In genomic region chr9:37956904-37957663, GRCh38 we compare ENCODE assay signal across 18 cellular contexts. TPM values are rescaled to one million over a fixed set of nuclear protein-coding genes. Genes with fewer than 3 reads are reported as not detected.
A peak's percentile ranks its signal among the peaks of the same experiment; 100 is the strongest.
DNase-seq lines count a peak whose midpoint lies in the region; ATAC-seq and TF ChIP-seq lines count a peak whose summit lies in the region.
"Had no signal": no experiment of that assay in that cellular context is flagged by ENCODE, and none has a peak within 500 bp of the region (broad histone marks: within the 10 kb centered on the region; RNA-seq: fewer than 3 reads in every experiment).

No MANE protein-coding gene starts in this region.

- no peaks in the 10 kb centered on the region for H3K27me3 ChIP-seq in adrenal gland
- H3K27me3 ChIP-seq in heart right ventricle = no peaks in the 10 kb centered on the region
- no peaks in the 10 kb centered on the region for H3K27me3 ChIP-seq in smooth muscle cell (ENCODE audit: low read depth)
- no peaks in the 10 kb centered on the region for H3K27me3 ChIP-seq in Caco-2 (replicated peaks; ENCODE audit: control insufficient read depth, insufficient read depth, low read length)
- H3K27me3 ChIP-seq in upper lobe of left lung = no peaks in the 10 kb centered on the region
- H3K27me3 ChIP-seq: Peyer's patch, right lobe of liver had no signal

- peaks cover 38% of the 10 kb centered on the region for H3K4me1 Mint-ChIP-seq in HFFc6 (ENCODE audit: low read depth)
- H3K4me1 Mint-ChIP-seq in Caco-2 (ENCODE audit: low read depth, unreplicated experiment) = peaks cover 20% of the 10 kb centered on the region
- H3K4me1 Mint-ChIP-seq in activated CD4-positive, alpha-beta memory T cell treated with anti-CD3 and anti-CD28 coated beads for 36 hours (ENCODE audit: low read depth) = peaks cover 31% of the 10 kb centered on the region

- H3K9ac ChIP-seq in smooth muscle cell (ENCODE audit: low read depth) = no peak overlapping the region

- peaks cover 10% of the 10 kb centered on the region for H3K27me3 Mint-ChIP-seq in HFFc6 (ENCODE audit: insufficient read depth)
- H3K27me3 Mint-ChIP-seq in Caco-2 (ENCODE audit: insufficient read depth, unreplicated experiment) = no peaks in the 10 kb centered on the region
- H3K27me3 Mint-ChIP-seq in activated CD4-positive, alpha-beta memory T cell treated with anti-CD3 and anti-CD28 coated beads for 36 hours = no peaks in the 10 kb centered on the region
- H3K27me3 Mint-ChIP-seq: activated CD4-positive, alpha-beta T cell treated with anti-CD3 and anti-CD28 coated beads, Interleukin-2, amount 10 ng/mL, durations not matched to agents 7 days and 5 days; stimulated activated naive CD8-positive, alpha-beta T cell treated with anti-CD3 and anti-CD28 coated beads, Interleukin-15, Interleukin-2, amounts not matched to agents 100 ng/mL and 50 ng/mL, for 24 hours had no signal

- H3K4me3 Mint-ChIP-seq in HFFc6 (no peak overlapping the region), Caco-2 (ENCODE audit: unreplicated experiment) (no peak overlapping the region)
- H3K4me3 Mint-ChIP-seq in activated CD4-positive, alpha-beta memory T cell treated with anti-CD3 and anti-CD28 coated beads for 36 hours = no peak overlapping the region
- H3K4me3 Mint-ChIP-seq: activated CD4-positive, alpha-beta T cell treated with anti-CD3 and anti-CD28 coated beads, Interleukin-2, amount 10 ng/mL, durations not matched to agents 7 days and 5 days; stimulated activated naive CD8-positive, alpha-beta T cell treated with anti-CD3 and anti-CD28 coated beads, Interleukin-15, Interleukin-2, amounts not matched to agents 100 ng/mL and 50 ng/mL, for 24 hours had no signal

- H3K9me3 Mint-ChIP-seq in HFFc6 = peaks cover 7% of the 10 kb centered on the region; the same call in 1 of the 2 replicates
- H3K9me3 Mint-ChIP-seq in Caco-2 (ENCODE audit: unreplicated experiment) = no peaks in the 10 kb centered on the region
- no peaks in the 10 kb centered on the region for H3K9me3 Mint-ChIP-seq in activated CD4-positive, alpha-beta memory T cell treated with anti-CD3 and anti-CD28 coated beads for 36 hours
- H3K9me3 Mint-ChIP-seq: activated CD4-positive, alpha-beta T cell treated with anti-CD3 and anti-CD28 coated beads, Interleukin-2, amount 10 ng/mL, durations not matched to agents 7 days and 5 days; stimulated activated naive CD8-positive, alpha-beta T cell treated with anti-CD3 and anti-CD28 coated beads, Interleukin-15, Interleukin-2, amounts not matched to agents 100 ng/mL and 50 ng/mL, for 24 hours had no signal

- H3K9me3 ChIP-seq in adrenal gland (replicated peaks in 1 of 3) = no peaks in the 10 kb centered on the region
- H3K9me3 ChIP-seq in heart right ventricle = no peaks in the 10 kb centered on the region
- no peaks in the 10 kb centered on the region for H3K9me3 ChIP-seq in smooth muscle cell (replicated peaks; ENCODE audit: low read depth)
- no peaks in the 10 kb centered on the region for H3K9me3 ChIP-seq in Caco-2
- H3K9me3 ChIP-seq in upper lobe of left lung = no peaks in the 10 kb centered on the region
- H3K9me3 ChIP-seq: Peyer's patch, right lobe of liver had no signal

- ATAC-seq in heart right ventricle (peak in 5 of 8 donors; percentile 19 to 68 (median 55)), upper lobe of left lung (ENCODE audit: low FRiP score in 2 of 2) (no peak), HG03354 (IDR thresholded peaks at IDR 0.05; ENCODE audit: poor library complexity, severe bottlenecking, unreplicated experiment) (no peak)
- ATAC-seq: HCT116 had no signal

- no peak for TF ChIP-seq EP300 in upper lobe of left lung (IDR thresholded peaks at IDR 0.05)

- H3K27ac ChIP-seq in adrenal gland (peak overlapping the region in 1 of 5 donors; percentile 47), heart right ventricle (peak overlapping the region in 5 of 10 donors; percentile 10 to 51 (median 27)), smooth muscle cell (ENCODE audit: low read depth) (peak overlapping the region; percentile 16), upper lobe of left lung (no peak overlapping the region)
- H3K27ac ChIP-seq: Peyer's patch, right lobe of liver had no signal

- WGBS in adrenal gland, 4 donors = 74 to 80% (median 75%) methylated on average over 11 to 16 of the region's 16 CpGs
- 69 to 73% methylated on average over 16 of the region's 16 CpGs for WGBS in heart right ventricle, 2 donors
- 91% methylated on average over 16 of the region's 16 CpGs for WGBS in smooth muscle cell (ENCODE audit: low lambda C conversion rate)
- 80 to 85% methylated on average over 11 to 12 of the region's 16 CpGs for WGBS in upper lobe of left lung, 2 donors

- no peak overlapping the region for H2AFZ ChIP-seq in smooth muscle cell (ENCODE audit: low read depth)

- no peak for TF ChIP-seq CTCF in HFFc6 (IDR thresholded peaks at IDR 0.05)
- TF ChIP-seq CTCF in adrenal gland (IDR thresholded peaks at IDR 0.05) = no peak
- TF ChIP-seq CTCF in heart right ventricle (IDR thresholded peaks at IDR 0.05) = peak in 1 of 9 donors; percentile 6
- no peak for TF ChIP-seq CTCF in smooth muscle cell (IDR thresholded peaks at IDR 0.05; ENCODE audit: borderline replicate concordance, insufficient read depth, poor library complexity, severe bottlenecking)
- no peak for TF ChIP-seq CTCF in Caco-2 (IDR thresholded peaks at IDR 0.05; ENCODE audit: insufficient read depth in 1 of 2, low read depth in 1 of 2, low read length in 1 of 2, severe bottlenecking in 1 of 2, unreplicated experiment in 1 of 2)
- no peak for TF ChIP-seq CTCF in upper lobe of left lung (IDR thresholded peaks at IDR 0.05)

- TF ChIP-seq POLR2A in adrenal gland (IDR thresholded peaks at IDR 0.05) (no peak), upper lobe of left lung (IDR thresholded peaks at IDR 0.05) (no peak)

- H3K27ac Mint-ChIP-seq in HFFc6 (0 out of 2 replicates have a peak overlapping the region, but pooled peaks have one; percentile 34), Caco-2 (ENCODE audit: unreplicated experiment) (no peak overlapping the region)
- no peak overlapping the region for H3K27ac Mint-ChIP-seq in activated CD4-positive, alpha-beta memory T cell treated with anti-CD3 and anti-CD28 coated beads for 36 hours
- H3K27ac Mint-ChIP-seq: activated CD4-positive, alpha-beta T cell treated with anti-CD3 and anti-CD28 coated beads, Interleukin-2, amount 10 ng/mL, durations not matched to agents 7 days and 5 days; stimulated activated naive CD8-positive, alpha-beta T cell treated with anti-CD3 and anti-CD28 coated beads, Interleukin-15, Interleukin-2, amounts not matched to agents 100 ng/mL and 50 ng/mL, for 24 hours had no signal

- no peak for DNase-seq in HFFc6
- peak in 5 of 7 donors; percentile 48 to 67 (median 63) for DNase-seq in adrenal gland
- DNase-seq in heart right ventricle = no peak
- no peak for DNase-seq in smooth muscle cell (lab: John Stamatoyannopoulos, UW; ENCODE audit: unreplicated experiment)
- no peak for DNase-seq in Caco-2
- DNase-seq in upper lobe of left lung = no peak
- no peak for DNase-seq in activated CD4-positive, alpha-beta memory T cell treated with anti-CD3 and anti-CD28 coated beads for 36 hours
- DNase-seq: activated CD4-positive, alpha-beta T cell treated with anti-CD3 and anti-CD28 coated beads, Interleukin-2, amount 10 ng/mL, durations not matched to agents 7 days and 5 days; COR-L47; foreskin fibroblast; NCI-H1048; NCI-H2171; NCI-H82; Peyer's patch; right lobe of liver had no signal

- no peak overlapping the region for H3K4me2 ChIP-seq in smooth muscle cell

- POLR2A ChIA-PET in Caco-2 (lab: Charles Lee) = no interaction called here
- POLR2A ChIA-PET in activated CD4-positive, alpha-beta memory T cell treated with anti-CD3 and anti-CD28 coated beads for 36 hours (lab: Charles Lee) = no interaction called here

- H3K36me3 ChIP-seq in adrenal gland (replicated peaks in 1 of 2) = peaks cover 0 to 4% of the 10 kb centered on the region in 2 donors
- H3K36me3 ChIP-seq in heart right ventricle = peaks cover 0 to 26% (median 0%) of the 10 kb centered on the region in 9 donors
- no peaks in the 10 kb centered on the region for H3K36me3 ChIP-seq in smooth muscle cell (ENCODE audit: low read depth)
- no peaks in the 10 kb centered on the region for H3K36me3 ChIP-seq in Caco-2 (ENCODE audit: control insufficient read depth, insufficient read depth, low read length)
- H3K36me3 ChIP-seq in upper lobe of left lung = peaks cover 0 to 22% (median 9%) of the 10 kb centered on the region in 4 donors

- peaks cover 4 to 28% of the 10 kb centered on the region in 2 donors for H3K4me1 ChIP-seq in adrenal gland (replicated peaks in 1 of 2)
- peaks cover 6 to 57% (median 31%) of the 10 kb centered on the region in 9 donors for H3K4me1 ChIP-seq in heart right ventricle
- H3K4me1 ChIP-seq in smooth muscle cell (ENCODE audit: low read depth) = peaks cover 5% of the 10 kb centered on the region
- H3K4me1 ChIP-seq in Caco-2 = peaks cover 16% of the 10 kb centered on the region
- H3K4me1 ChIP-seq in upper lobe of left lung = peaks cover 6 to 18% (median 13%) of the 10 kb centered on the region in 4 donors
- H3K4me1 ChIP-seq: Peyer's patch, right lobe of liver had no signal

- H3K36me3 Mint-ChIP-seq in HFFc6 (ENCODE audit: low read depth) = peaks cover 23% of the 10 kb centered on the region
- H3K36me3 Mint-ChIP-seq in Caco-2 (ENCODE audit: insufficient read depth, unreplicated experiment) = peaks cover 35% of the 10 kb centered on the region
- H3K36me3 Mint-ChIP-seq in activated CD4-positive, alpha-beta memory T cell treated with anti-CD3 and anti-CD28 coated beads for 36 hours = no peaks in the 10 kb centered on the region

- peaks cover 11% of the 10 kb centered on the region for H4K20me1 ChIP-seq in smooth muscle cell (ENCODE audit: low read depth)

- no TSS peak for BruUV-seq in Caco-2 (replicated peaks; lab: Mats Ljungman, UMichigan)

- no peak overlapping the region for H3K4me3 ChIP-seq in adrenal gland
- no peak overlapping the region for H3K4me3 ChIP-seq in heart right ventricle
- H3K4me3 ChIP-seq in smooth muscle cell = no peak overlapping the region
- no peak overlapping the region for H3K4me3 ChIP-seq in Caco-2 (ENCODE audit: low read depth, low read length)
- no peak overlapping the region for H3K4me3 ChIP-seq in upper lobe of left lung
- H3K4me3 ChIP-seq: Peyer's patch, right lobe of liver had no signal

- peaks cover 18% of the 10 kb centered on the region for H3K79me2 ChIP-seq in smooth muscle cell (ENCODE audit: low read depth)

- intact Hi-C loops in adrenal gland (cut with DNase I) (no loop called here), heart right ventricle (cut with DNase I) (no loop called here), Caco-2 (cut with micrococcal nuclease; ENCODE audit: unreplicated experiment) (no loop called here)
- intact Hi-C loops in activated CD4-positive, alpha-beta memory T cell treated with anti-CD3 and anti-CD28 coated beads for 36 hours (cut with micrococcal nuclease) = no loop called here

- peaks cover 12% of the 10 kb centered on the region for H3F3A ChIP-seq in smooth muscle cell (ENCODE audit: low read depth)

- CTCF ChIA-PET in Caco-2 (lab: Charles Lee) = no interaction called here
- CTCF ChIA-PET in activated CD4-positive, alpha-beta memory T cell treated with anti-CD3 and anti-CD28 coated beads for 36 hours (lab: Charles Lee) = no interaction called here

RNA-seq across cellular contexts. Expression of gene SLC25A51, which starts 53.2 kb away (rescaled TPM):
- total RNA-seq in HFFc6 (2021; fragmentation: NEBNext Ultra II Directional; extraction: Animal tissue kit (Norgen Biotek cat#: 25700)) = 10 to 100 TPM; 29.1 to 35.0 (median 32.9) TPM
- total RNA-seq in adrenal gland (10 to 100 TPM; 11.9 to 23.4 (median 21.7) TPM), heart right ventricle (10 to 100 TPM; 16.3 to 26.5 (median 21.3) TPM), smooth muscle cell (32.0 and 42.9 TPM in 2 replicates), Caco-2 (2022) (29.1 and 29.3 TPM in 2 replicates), upper lobe of left lung (10 to 100 TPM; 19.4 to 51.4 (median 31.9) TPM)
- polyA plus RNA-seq in adrenal gland (10 to 100 TPM in 1 of 3 donors, 1 to 10 TPM in 2; 3.8 to 14.9 (median 4.7) TPM), heart right ventricle (1 to 10 TPM; 7.0 to 9.5 TPM), smooth muscle cell (6.5 and 13.0 TPM in 2 replicates)
- 10 to 100 TPM; 24.0 to 25.8 TPM for total RNA-seq in activated CD4-positive, alpha-beta memory T cell treated with anti-CD3 and anti-CD28 coated beads for 36 hours

Comparison
In these comparisons a context has a peak if more than half of its experiments do, and no peak if none do; other contexts are left out.
1. DNase-seq: peak in adrenal gland (5 of 7); none in HFFc6 (single experiment), heart right ventricle (0 of 2), smooth muscle cell (single experiment), Caco-2 (0 of 2), upper lobe of left lung (0 of 2) and activated CD4-positive, alpha-beta memory T cell treated with anti-CD3 and anti-CD28 coated beads for 36 hours (single experiment).
2. ATAC-seq: peak in heart right ventricle (5 of 8); none in upper lobe of left lung (0 of 2) and HG03354 (single experiment).